In genomic region chr22:45164217-45165123, GRCh38 we compare ENCODE assay signal across 8 cellular contexts. TPM values are rescaled to one million over a fixed set of nuclear protein-coding genes. Genes with fewer than 3 reads are reported as not detected.
DNase-seq lines count a peak whose midpoint lies in the region; ATAC-seq and TF ChIP-seq lines count a peak whose summit lies in the region.

No MANE protein-coding gene starts in this region.

- DNase-seq in GM10248 (ENCODE audit: extremely low spot score) (peak; percentile 53), left cardiac atrium (peak; percentile 32), NCI-H2029 treated with DMSO at 0.1 percent for 48 hours (lab: John Stamatoyannopoulos, UW) (no peak)

- H3K4me3 Mint-ChIP-seq in activated naive CD8-positive, alpha-beta T cell: peak overlapping the region; percentile 98

- H3K4me3 ChIP-seq in HEK293 (ENCODE audit: low read depth, low read length) (peak overlapping the region; percentile 93), OCI-LY1 (ENCODE audit: low read depth, low read length, poor library complexity, severe bottlenecking) (peak overlapping the region; percentile 86), rectal smooth muscle tissue (ENCODE audit: low read length) (peak overlapping the region; percentile 74)

- H2AFZ ChIP-seq in OCI-LY1 (ENCODE audit: low read length): no peak overlapping the region

- CTCF ChIA-PET in GM10248 (lab: Yijun Ruan, JAX) (interaction anchor here (0.9 to 1.7 kb wide), 4 partner anchors 15 to 70 kb away, joined by 3 to 5 read pairs (median 4); no protein-coding TSS in a partner anchor), HEK293 (lab: Yijun Ruan, JAX) (interaction anchor here (0.6 to 1.5 kb wide), 9 partner anchors 10 to 842 kb away, joined by 3 to 6 read pairs (median 4); no protein-coding TSS in a partner anchor)

- H3K9me3 Mint-ChIP-seq in activated naive CD8-positive, alpha-beta T cell (ENCODE audit: low read depth): no peaks in the 10 kb centered on the region

- H3K9me3 ChIP-seq in HEK293 (ENCODE audit: control insufficient read depth, insufficient read depth, low read depth, low read length) (no peaks in the 10 kb centered on the region), OCI-LY1 (ENCODE audit: low read length) (no peaks in the 10 kb centered on the region)

- H3K27ac ChIP-seq in HEK293 (ENCODE audit: extremely low read depth, low read depth, low read length): peak overlapping the region; percentile 86
- peak overlapping the region; percentile 60 for H3K27ac ChIP-seq in OCI-LY1 (ENCODE audit: low read depth, low read length, poor library complexity, severe bottlenecking)
- H3K27ac ChIP-seq in rectal smooth muscle tissue (ENCODE audit: low read depth, low read length): peak overlapping the region; percentile 68

- H4K20me1 ChIP-seq in OCI-LY1 (ENCODE audit: insufficient read depth, low read length): no peaks in the 10 kb centered on the region

- TF ChIP-seq CTCF in GM10248 (IDR thresholded peaks at IDR 0.05; ENCODE audit: control extremely low read depth, extremely low read depth, low read depth, missing control alignments): no peak
- no peak for TF ChIP-seq CTCF in HEK293 (tag by site-specific recombination; IDR thresholded peaks at IDR 0.05)
- TF ChIP-seq CTCF in OCI-LY1 (IDR thresholded peaks at IDR 0.05; ENCODE audit: low read length): no peak

- POLR2A ChIA-PET in GM10248 (lab: Yijun Ruan, JAX): interaction anchor here (0.9 to 1.1 kb wide), 3 partner anchors 7 to 1598 kb away, joined by 3 to 6 read pairs (median 4); partner anchors contain the start of gene TBC1D22A
- POLR2A ChIA-PET in HEK293 (lab: Yijun Ruan, JAX): interaction anchor here (0.6 to 2.1 kb wide), 21 partner anchors 9 to 347 kb away, joined by 3 to 9 read pairs (median 3); partner anchors contain the start of gene PHF21B

- H3K36me3 ChIP-seq in HEK293 (ENCODE audit: control insufficient read depth in 2 of 2, insufficient read depth in 1 of 2, low read length in 2 of 2) (peaks cover 35% of the 10 kb centered on the region in 2 experiments), OCI-LY1 (ENCODE audit: insufficient read depth, low read length) (peaks cover 37% of the 10 kb centered on the region), rectal smooth muscle tissue (ENCODE audit: control insufficient read depth, insufficient read depth, low read length) (peaks cover 4% of the 10 kb centered on the region)

- H3K4me2 ChIP-seq in OCI-LY1 (ENCODE audit: low read length): peak overlapping the region; percentile 94

- intact Hi-C loops in left cardiac atrium (cut with DNase I): loop anchor here in 1 of 2 donors (5.0 kb wide), 1 partner anchor 73 kb away; no protein-coding TSS in a partner anchor

- no peaks in the 10 kb centered on the region for H3F3A ChIP-seq in OCI-LY1 (ENCODE audit: insufficient read depth, low read length)

- peak overlapping the region; percentile 95 for H3K27ac Mint-ChIP-seq in activated naive CD8-positive, alpha-beta T cell

- H3K36me3 Mint-ChIP-seq in activated naive CD8-positive, alpha-beta T cell: peaks cover 10% of the 10 kb centered on the region

- peaks cover 64% of the 10 kb centered on the region for H3K79me2 ChIP-seq in OCI-LY1 (ENCODE audit: insufficient read depth, low read length)

- H3K9me2 ChIP-seq in OCI-LY1 (ENCODE audit: low read depth, low read length): no peaks in the 10 kb centered on the region

- no peaks in the 10 kb centered on the region for H3K27me3 ChIP-seq in OCI-LY1 (ENCODE audit: insufficient read depth, low read length)
- no peaks in the 10 kb centered on the region for H3K27me3 ChIP-seq in rectal smooth muscle tissue (ENCODE audit: control insufficient read depth, insufficient read depth, low read length)

- H3K9ac ChIP-seq in OCI-LY1 (ENCODE audit: low read length): peak overlapping the region; percentile 94
- H3K9ac ChIP-seq in rectal smooth muscle tissue (ENCODE audit: low read length): peak overlapping the region; percentile 49

- H3K4me1 Mint-ChIP-seq in activated naive CD8-positive, alpha-beta T cell (ENCODE audit: low read depth): peaks cover 68% of the 10 kb centered on the region

- H3K4me1 ChIP-seq in HEK293 (ENCODE audit: control insufficient read depth, insufficient read depth, low read length) (peaks cover 25% of the 10 kb centered on the region), OCI-LY1 (ENCODE audit: insufficient read depth, low read length, severe bottlenecking) (peaks cover 50% of the 10 kb centered on the region), rectal smooth muscle tissue (ENCODE audit: control insufficient read depth, insufficient read depth, low read length) (peaks cover 3% of the 10 kb centered on the region)

- H3K27me3 Mint-ChIP-seq in activated naive CD8-positive, alpha-beta T cell: no peaks in the 10 kb centered on the region

- ATAC-seq in left cardiac atrium: peak; percentile 58 to 68
- ATAC-seq in HG03378 (IDR thresholded peaks at IDR 0.05; ENCODE audit: unreplicated experiment): no peak

TF ChIP-seq in HEK293, 187 proteins besides CTCF, POLR2A, EP300 and RAD21 (continues in another document):
- TF ChIP-seq ZNF391 (tag by site-specific recombination; IDR thresholded peaks at IDR 0.05; ENCODE audit: borderline replicate concordance, low read depth) (no peak), MYNN (tag by site-specific recombination; IDR thresholded peaks at IDR 0.05; ENCODE audit: borderline replicate concordance) (no peak), ZBTB17 (tag by site-specific recombination; IDR thresholded peaks at IDR 0.05) (0 out of 2 replicates have a peak, but pooled peaks have one; percentile 15), SP2 (tag by site-specific recombination; IDR thresholded peaks at IDR 0.05) (peak; percentile 30), ZBTB20 (tag by site-specific recombination; IDR thresholded peaks at IDR 0.05) (peak; percentile 84), ZBTB11 (tag by site-specific recombination; conservative IDR thresholded peaks at IDR 0.05; ENCODE audit: low read depth) (peak; percentile 6; the same call in 1 of the 2 replicates), ZNF561 (tag by site-specific recombination; IDR thresholded peaks at IDR 0.05; ENCODE audit: borderline replicate concordance) (no peak), ZNF132 (tag by site-specific recombination; IDR thresholded peaks at IDR 0.05; ENCODE audit: borderline replicate concordance) (no peak), ZNF398 (tag by site-specific recombination; IDR thresholded peaks at IDR 0.05) (peak; percentile 94), PATZ1 (tag by site-specific recombination; IDR thresholded peaks at IDR 0.05) (peak; percentile 28; the same call in 1 of the 2 replicates), ZIC2 (tag by site-specific recombination; IDR thresholded peaks at IDR 0.05) (peak; percentile 48), YY1 (tag by site-specific recombination; IDR thresholded peaks at IDR 0.05) (no peak), ZNF785 (tag by site-specific recombination; IDR thresholded peaks at IDR 0.05) (no peak), ZBTB8A (tag by site-specific recombination; IDR thresholded peaks at IDR 0.05) (peak; percentile 31; the same call in 1 of the 2 replicates)

RNA-seq across cellular contexts. Expression of gene NUP50, which starts 0.7 kb away (rescaled TPM):
- total RNA-seq in left cardiac atrium: 10 to 100 TPM; 21.9 to 25.0 TPM
